ENCODE assay signal across 18 cellular contexts in genomic region chr16:80233097-80233835, GRCh38.
A peak's percentile ranks its signal among the peaks of the same experiment; 100 is the strongest.
DNase-seq lines count a peak whose midpoint lies in the region; ATAC-seq and TF ChIP-seq lines count a peak whose summit lies in the region.
"Had no signal": no experiment of that assay in that cellular context is flagged by ENCODE, and none has a peak within 500 bp of the region (broad histone marks: within the 10 kb centered on the region; RNA-seq: fewer than 3 reads in every experiment).

No MANE protein-coding gene starts in this region.

- H4K8ac ChIP-seq in mesenchymal stem cell (ENCODE audit: low read length): no peak overlapping the region

- H3K27me3 ChIP-seq in brain microvascular endothelial cell (replicated peaks) (no peaks in the 10 kb centered on the region), mesenchymal stem cell (ENCODE audit: control insufficient read depth in 1 of 2, insufficient read depth in 1 of 2, low read length in 2 of 2) (no peaks in the 10 kb centered on the region)

- no peak overlapping the region for H2BK12ac ChIP-seq in mesenchymal stem cell (ENCODE audit: low read length in 2 of 2)

- H3K4me3 ChIP-seq in brain microvascular endothelial cell (ENCODE audit: low read depth, low read length) (no peak overlapping the region), mesenchymal stem cell (ENCODE audit: insufficient read depth in 1 of 2, low read depth in 1 of 2, low read length in 2 of 2) (no peak overlapping the region)

- H2BK120ac ChIP-seq in mesenchymal stem cell (ENCODE audit: low read depth, low read length): no peak overlapping the region

- no peak for ATAC-seq in GM21717 (IDR thresholded peaks at IDR 0.05; ENCODE audit: unreplicated experiment)
- no peak for ATAC-seq in GM19324 (IDR thresholded peaks at IDR 0.05; ENCODE audit: low FRiP score, unreplicated experiment)

- no peak overlapping the region for H3K4me2 ChIP-seq in mesenchymal stem cell (ENCODE audit: low read length, poor library complexity, severe bottlenecking)
- H3K4me2 ChIP-seq: KMS-11 had no signal

- H3K9me3 ChIP-seq in mesenchymal stem cell (ENCODE audit: control insufficient read depth, low read length): no peaks in the 10 kb centered on the region

- in situ Hi-C loops in brain microvascular endothelial cell (cut with HindIII; ENCODE audit: low pct_ligation_motif_present, low sequenced_read_pairs): no loop called here

- no peak for TF ChIP-seq CTCF in brain microvascular endothelial cell (IDR thresholded peaks at IDR 0.05; ENCODE audit: low read depth, low read length, missing control alignments)

- H3K4me1 ChIP-seq in mesenchymal stem cell (ENCODE audit: control insufficient read depth, insufficient read depth, low read depth, low read length): peaks cover 5% of the 10 kb centered on the region

- H3K79me1 ChIP-seq in mesenchymal stem cell (replicated peaks; ENCODE audit: low read length, poor library complexity, severe bottlenecking): no peaks in the 10 kb centered on the region

- no peak overlapping the region for H2BK15ac ChIP-seq in mesenchymal stem cell (ENCODE audit: low read depth, poor library complexity, severe bottlenecking)

- H2AK5ac ChIP-seq in mesenchymal stem cell (ENCODE audit: low read length, severe bottlenecking): no peak overlapping the region

- DNase-seq in M059J (ENCODE audit: low read depth): peak; percentile 30
- DNase-seq in brain microvascular endothelial cell: peak; percentile 24
- DNase-seq in mesenchymal stem cell: peak; percentile 5
- DNase-seq in NCI-H2196 treated with DMSO at 0.1 percent for 48 hours (lab: John Stamatoyannopoulos, UW; ENCODE audit: unreplicated experiment): no peak
- no peak for DNase-seq in activated CD4-positive, CD25-positive, alpha-beta regulatory T cell treated with anti-CD3 and anti-CD28 coated beads, Interleukin-2, amount 50 U/mL, for 72 hours
- DNase-seq: CD4-positive, CD25-positive, alpha-beta regulatory T cell; H9; MM.1S; NCI-H1092 treated with DMSO at 0.1 percent for 48 hours; NCI-H1694; NCI-H2107; NCI-H345; NCI-H69; SIG-M5 had no signal

- H4K91ac ChIP-seq in mesenchymal stem cell (ENCODE audit: low read length): no peak overlapping the region

- no peak overlapping the region for H3K9ac ChIP-seq in mesenchymal stem cell (ENCODE audit: low read length)
- H3K9ac ChIP-seq: KMS-11 had no signal

- H3K23ac ChIP-seq in mesenchymal stem cell (ENCODE audit: low read length in 2 of 2): no peak overlapping the region

- H3K36me3 ChIP-seq in brain microvascular endothelial cell (replicated peaks) (no peaks in the 10 kb centered on the region), mesenchymal stem cell (ENCODE audit: control insufficient read depth in 1 of 2, insufficient read depth in 2 of 2, low read depth in 1 of 2, low read length in 2 of 2) (no peaks in the 10 kb centered on the region)

- H3K27ac ChIP-seq in brain microvascular endothelial cell (no peak overlapping the region), mesenchymal stem cell (ENCODE audit: low read length, poor library complexity, severe bottlenecking) (no peak overlapping the region)
- H3K27ac ChIP-seq: HL-60, KMS-11 had no signal

- no peak overlapping the region for H3K18ac ChIP-seq in mesenchymal stem cell (ENCODE audit: low read depth in 1 of 2, low read length in 2 of 2)

- WGBS in mesenchymal stem cell: 46% methylated on average over 5 of the region's 8 CpGs

- no peak overlapping the region for H3K4ac ChIP-seq in mesenchymal stem cell (ENCODE audit: low read depth in 1 of 2, low read length in 2 of 2)

- no peak overlapping the region for H2BK5ac ChIP-seq in mesenchymal stem cell (ENCODE audit: low read depth, low read length, poor library complexity, severe bottlenecking)

- H2AFZ ChIP-seq in mesenchymal stem cell (ENCODE audit: low read depth, low read length): no peak overlapping the region

- H3K14ac ChIP-seq in mesenchymal stem cell (ENCODE audit: low read length in 2 of 2): no peak overlapping the region

Comparison
In these comparisons a context has a peak if more than half of its experiments do, and no peak if none do; other contexts are left out.
1. DNase-seq: peak in M059J (single experiment), brain microvascular endothelial cell (single experiment) and mesenchymal stem cell (single experiment); none in NCI-H2196 treated with DMSO at 0.1 percent for 48 hours (single experiment) and activated CD4-positive, CD25-positive, alpha-beta regulatory T cell treated with anti-CD3 and anti-CD28 coated beads, Interleukin-2, amount 50 U/mL, for 72 hours (single experiment).